ENCODE assay signal across 19 cellular contexts in the genomic region with DNA sequence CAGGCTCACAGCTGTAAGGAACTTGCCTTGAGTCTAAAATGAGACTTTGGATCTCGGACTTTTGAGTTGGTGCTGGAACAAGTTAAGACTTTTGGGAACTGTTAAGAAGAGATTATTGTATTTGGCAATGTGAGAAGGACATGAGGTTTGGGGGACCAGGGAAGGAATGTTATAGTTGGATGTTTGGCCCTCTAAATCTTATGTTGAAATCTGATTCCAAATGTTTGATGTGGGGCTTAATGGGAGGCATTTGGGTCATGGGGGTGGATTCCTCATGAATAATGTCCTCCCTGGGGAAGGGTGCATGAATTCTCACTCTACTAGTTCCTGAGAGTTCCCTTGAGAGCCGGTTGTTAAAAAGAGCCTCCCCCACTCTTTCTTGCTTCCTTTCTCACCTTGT. TPM values are rescaled to one million over a fixed set of nuclear protein-coding genes. Genes with fewer than 3 reads are reported as not detected.
DNase-seq lines count a peak whose midpoint lies in the region; ATAC-seq and TF ChIP-seq lines count a peak whose summit lies in the region.
"Had no signal": no experiment of that assay in that cellular context is flagged by ENCODE, and none has a peak within 500 bp of the region (broad histone marks: within the 10 kb centered on the region; RNA-seq: fewer than 3 reads in every experiment).

No MANE protein-coding gene starts in this region.

- ATAC-seq in sciatic nerve (peak; percentile 83), HG03159 (IDR thresholded peaks at IDR 0.05; ENCODE audit: unreplicated experiment) (no peak), HG02981 (IDR thresholded peaks at IDR 0.05; ENCODE audit: unreplicated experiment) (no peak)
- ATAC-seq: A549 had no signal

- TF ChIP-seq CTCF in AG10803 (conservative IDR thresholded peaks at IDR 0.05; ENCODE audit: low read length): no peak

- H3K4me3 ChIP-seq in AG10803 (ENCODE audit: low read length): no peak overlapping the region
- H3K4me3 ChIP-seq: A549 had no signal

- peak; percentile 45 for DNase-seq in AG10803 (ENCODE audit: low read depth)
- DNase-seq in SW480 (ENCODE audit: low spot score): peak; percentile 76
- DNase-seq in fibroblast of peridontal ligament (ENCODE audit: extremely low read depth): peak; percentile 50
- DNase-seq in sciatic nerve (ENCODE audit: low spot score): no peak
- DNase-seq in activated naive CD4-positive, alpha-beta T cell treated with anti-CD3 and anti-CD28 coated beads, Interleukin-2, amount 50 U/mL, for 16 hours: no peak
- no peak for DNase-seq in NCI-H187 treated with DMSO at 0.1 percent for 48 hours (lab: John Stamatoyannopoulos, UW)
- DNase-seq: DMS79 treated with DMSO at 0.1 percent for 48 hours, H7, HFFc6, KG1, NCI-H1417, NCI-H2029 treated with DMSO at 0.1 percent for 48 hours, NCI-H510A, NCI-H774, OCI-M1, Right ventricle myocardium superior had no signal

- intact Hi-C loops in sciatic nerve (cut with DNase I): loop anchor here (10.0 kb wide), 2 partner anchors 309 to 859 kb away; no protein-coding TSS in a partner anchor

RNA-seq across cellular contexts. Expression of a gene that starts 18.5 kb away (rescaled TPM):
- total RNA-seq in sciatic nerve: 19.1 TPM

RNA-seq across cellular contexts. Expression of a gene that starts 30.6 kb away (rescaled TPM):
- total RNA-seq in sciatic nerve: 25.1 TPM

Comparison
In these comparisons a context has a peak if more than half of its experiments do, and no peak if none do; other contexts are left out.
1. DNase-seq: peak in AG10803 (single experiment), SW480 (single experiment) and fibroblast of peridontal ligament (single experiment); none in sciatic nerve (single experiment), activated naive CD4-positive, alpha-beta T cell treated with anti-CD3 and anti-CD28 coated beads, Interleukin-2, amount 50 U/mL, for 16 hours (single experiment) and NCI-H187 treated with DMSO at 0.1 percent for 48 hours (single experiment).